In genomic region chr14:104941508-104942365, GRCh38 we compare ENCODE assay signal across 22 cellular contexts. TPM values are rescaled to one million over a fixed set of nuclear protein-coding genes. Genes with fewer than 3 reads are reported as not detected.
"Had no signal": no experiment of that assay in that cellular context is flagged by ENCODE, and none has a peak within 500 bp of the region (broad histone marks: within the 10 kb centered on the region; RNA-seq: fewer than 3 reads in every experiment).

No MANE protein-coding gene starts in this region.

- H3K36me3 ChIP-seq: pancreas, spleen had no signal

- H3K27me3 Mint-ChIP-seq: naive B cell had no signal

- H3K9me3 Mint-ChIP-seq: activated naive CD4-positive, alpha-beta T cell treated with anti-CD3 and anti-CD28 coated beads, Interleukin-2, amount 10 ng/mL, durations not matched to agents 7 days and 5 days; activated T-cell treated with anti-CD3 and anti-CD28 coated beads, Interleukin-2, amount 50 U/mL, for 72 hours; dendritic cell treated with granulocyte-macrophage colony-stimulating factor and Interleukin-4, amounts not matched to agents 40 ng/mL and 50 ng/mL, for 4 days; mesothelial cell of epicardium; naive B cell; nephron progenitor cell; T-cell had no signal

- H3K27ac ChIP-seq: epithelial cell of prostate, esophagus squamous epithelium, pancreas, psoas muscle, spleen, tibial nerve had no signal

- H3K9me3 ChIP-seq: esophagus squamous epithelium, pancreas, psoas muscle, spleen, tibial nerve had no signal

- H3K4me1 ChIP-seq: esophagus squamous epithelium, pancreas, psoas muscle, spleen, tibial nerve had no signal

- H3K27ac Mint-ChIP-seq: activated CD4-positive, alpha-beta T cell treated with anti-CD3 and anti-CD28 coated beads for 36 hours; activated naive CD4-positive, alpha-beta T cell treated with anti-CD3 and anti-CD28 coated beads, Interleukin-2, amount 10 ng/mL, durations not matched to agents 7 days and 5 days; activated T-cell treated with anti-CD3 and anti-CD28 coated beads, Interleukin-2, amount 50 U/mL, for 72 hours; dendritic cell treated with granulocyte-macrophage colony-stimulating factor and Interleukin-4, amounts not matched to agents 40 ng/mL and 50 ng/mL, for 4 days; mesothelial cell of epicardium; naive B cell; nephron progenitor cell; T-cell had no signal

- H3K4me3 Mint-ChIP-seq: activated CD4-positive, alpha-beta T cell treated with anti-CD3 and anti-CD28 coated beads for 36 hours; activated naive CD4-positive, alpha-beta T cell treated with anti-CD3 and anti-CD28 coated beads, Interleukin-2, amount 10 ng/mL, durations not matched to agents 7 days and 5 days; activated T-cell treated with anti-CD3 and anti-CD28 coated beads, Interleukin-2, amount 50 U/mL, for 72 hours; dendritic cell treated with granulocyte-macrophage colony-stimulating factor and Interleukin-4, amounts not matched to agents 40 ng/mL and 50 ng/mL, for 4 days; mesothelial cell of epicardium; naive B cell; nephron progenitor cell; T-cell had no signal

- DNase-seq: activated CD4-positive, alpha-beta T cell treated with anti-CD3 and anti-CD28 coated beads for 36 hours; activated CD4-positive, alpha-beta T cell treated with anti-CD3 and anti-CD28 coated beads, Interleukin-2, amount 50 U/mL, for 4 hours; activated CD4-positive, CD25-positive, alpha-beta regulatory T cell; activated T-cell treated with anti-CD3 and anti-CD28 coated beads, Interleukin-2, amount 50 U/mL, for 72 hours; amniotic stem cell; central memory CD4-positive, alpha-beta T cell; esophagus squamous epithelium; foreskin melanocyte; left ventricle myocardium superior; naive B cell; nephron progenitor cell; spleen; stimulated activated naive CD4-positive, alpha-beta T cell; T-cell had no signal

- H3K4me1 Mint-ChIP-seq: activated CD4-positive, alpha-beta T cell treated with anti-CD3 and anti-CD28 coated beads for 36 hours; activated naive CD4-positive, alpha-beta T cell treated with anti-CD3 and anti-CD28 coated beads, Interleukin-2, amount 10 ng/mL, durations not matched to agents 7 days and 5 days; mesothelial cell of epicardium; naive B cell; nephron progenitor cell; T-cell had no signal

- ATAC-seq: activated CD4-positive, alpha-beta T cell treated with anti-CD3 and anti-CD28 coated beads for 36 hours; activated T-cell treated with anti-CD3 and anti-CD28 coated beads, Interleukin-2, amount 50 U/mL, for 72 hours; left ventricle myocardium superior; psoas muscle; T-cell had no signal

- H3K36me3 Mint-ChIP-seq: activated naive CD4-positive, alpha-beta T cell treated with anti-CD3 and anti-CD28 coated beads, Interleukin-2, amount 10 ng/mL, durations not matched to agents 7 days and 5 days; mesothelial cell of epicardium; naive B cell; T-cell had no signal

- H3K27me3 ChIP-seq: esophagus squamous epithelium, pancreas, spleen, tibial nerve had no signal

- H3K4me3 ChIP-seq: esophagus squamous epithelium, pancreas, psoas muscle, spleen, tibial nerve had no signal

RNA-seq across cellular contexts. Expression of gene PLD4, which starts 17.1 kb away (rescaled TPM):
- total RNA-seq: activated CD4-positive, alpha-beta T cell treated with anti-CD3 and anti-CD28 coated beads for 36 hours; glomerular endothelial cell had no signal
- polyA plus RNA-seq: psoas muscle had no signal
